ENCODE assay signal across 1 cellular context in genomic region chr6:44156494-44157151, GRCh38.
A peak's percentile ranks its signal among the peaks of the same experiment; 100 is the strongest.
TF ChIP-seq lines count a peak whose summit lies in the region.

No MANE protein-coding gene starts in this region.

TF ChIP-seq in HepG2, 621 proteins besides CTCF, POLR2A, EP300 and RAD21 (continued from another document and continues in another):
- peak; percentile 85 for TF ChIP-seq ZNF574 (CRISPR knock-in tag; IDR thresholded peaks at IDR 0.05)
- TF ChIP-seq HNF4A (CRISPR knock-in tag; IDR thresholded peaks at IDR 0.05), result peak; percentile 98
- TF ChIP-seq TAF1 (CRISPR knock-in tag; IDR thresholded peaks at IDR 0.05), result no peak
- no peak for TF ChIP-seq ZNF775 (CRISPR knock-in tag; IDR thresholded peaks at IDR 0.05; ENCODE audit: borderline replicate concordance)
- no peak for TF ChIP-seq TRIM22 (IDR thresholded peaks at IDR 0.05)
- peak; percentile 93 for TF ChIP-seq FOXA3 (CRISPR knock-in tag; IDR thresholded peaks at IDR 0.05)
- no peak for TF ChIP-seq PAWR (CRISPR knock-in tag; IDR thresholded peaks at IDR 0.05; ENCODE audit: borderline replicate concordance)
- TF ChIP-seq DPF2 (CRISPR knock-in tag; IDR thresholded peaks at IDR 0.05; ENCODE audit: borderline replicate concordance, low read depth), result peak; percentile 96
- peak; percentile 80 for TF ChIP-seq SPEN (CRISPR knock-in tag; IDR thresholded peaks at IDR 0.05; ENCODE audit: low read depth)
- TF ChIP-seq NCOA5 (CRISPR knock-in tag; IDR thresholded peaks at IDR 0.05), result no peak
- peak; percentile 89; the same call in 1 of the 2 replicates for TF ChIP-seq BRCA1 (CRISPR knock-in tag; IDR thresholded peaks at IDR 0.05)
- TF ChIP-seq ZNF431 (CRISPR knock-in tag; IDR thresholded peaks at IDR 0.05; ENCODE audit: borderline replicate concordance, low read depth), result no peak; the same call in 1 of the 2 replicates
- TF ChIP-seq ZNF251 (CRISPR knock-in tag; IDR thresholded peaks at IDR 0.05), result no peak
- TF ChIP-seq ZBTB4 (CRISPR knock-in tag; IDR thresholded peaks at IDR 0.05; ENCODE audit: borderline replicate concordance), result peak; percentile 60; the same call in 1 of the 2 replicates
- peak; percentile 82; the same call in 1 of the 2 replicates for TF ChIP-seq ARID4A (CRISPR knock-in tag; IDR thresholded peaks at IDR 0.05; ENCODE audit: borderline replicate concordance)
- TF ChIP-seq ZFP36 (IDR thresholded peaks at IDR 0.05; ENCODE audit: borderline replicate concordance, low read depth, low read length, partially characterized antibody), result no peak
- TF ChIP-seq ZNF782 (CRISPR knock-in tag; IDR thresholded peaks at IDR 0.05; ENCODE audit: borderline replicate concordance), result peak; percentile 67; the same call in 1 of the 2 replicates
- peak; percentile 62; the same call in 1 of the 2 replicates for TF ChIP-seq EEA1 (CRISPR knock-in tag; IDR thresholded peaks at IDR 0.05; ENCODE audit: borderline replicate concordance)
- TF ChIP-seq SKIL (CRISPR knock-in tag; IDR thresholded peaks at IDR 0.05; ENCODE audit: borderline replicate concordance), result peak; percentile 90; the same call in 1 of the 2 replicates
- no peak for TF ChIP-seq ZNF841 (CRISPR knock-in tag; IDR thresholded peaks at IDR 0.05; ENCODE audit: borderline replicate concordance)
- no peak; the same call in 1 of the 2 replicates for TF ChIP-seq FUBP1 (CRISPR knock-in tag; IDR thresholded peaks at IDR 0.05; ENCODE audit: borderline replicate concordance)
- peak; percentile 84; the same call in 1 of the 2 replicates for TF ChIP-seq RELA (CRISPR knock-in tag; IDR thresholded peaks at IDR 0.05)
- no peak for TF ChIP-seq ZNF138 (CRISPR knock-in tag; IDR thresholded peaks at IDR 0.05; ENCODE audit: low read depth)
- TF ChIP-seq HNRNPH1 (optimal IDR thresholded peaks at IDR 0.05; ENCODE audit: low read depth, low read length), result no peak
- TF ChIP-seq ZNF83 (CRISPR knock-in tag; IDR thresholded peaks at IDR 0.05; ENCODE audit: borderline replicate concordance), result no peak
- peak; percentile 31; the same call in 1 of the 2 replicates for TF ChIP-seq SMAD3 (CRISPR knock-in tag; IDR thresholded peaks at IDR 0.05)
- peak; percentile 89 for TF ChIP-seq GFI1 (CRISPR knock-in tag; IDR thresholded peaks at IDR 0.05; ENCODE audit: borderline replicate concordance)
- TF ChIP-seq ZNF572 (CRISPR knock-in tag; IDR thresholded peaks at IDR 0.05), result peak; percentile 39; the same call in 1 of the 2 replicates
- TF ChIP-seq ZGPAT (CRISPR knock-in tag; IDR thresholded peaks at IDR 0.05), result peak; percentile 91
- TF ChIP-seq NONO (IDR thresholded peaks at IDR 0.05), result no peak
- TF ChIP-seq NONO (CRISPR knock-in tag; conservative IDR thresholded peaks at IDR 0.05), result peak; percentile 96
- TF ChIP-seq ZBTB8A (CRISPR knock-in tag; IDR thresholded peaks at IDR 0.05; ENCODE audit: borderline replicate concordance, low read depth), result no peak
- TF ChIP-seq ZSCAN22 (CRISPR knock-in tag; IDR thresholded peaks at IDR 0.05), result 0 out of 2 replicates have a peak, but pooled peaks have one; percentile 14
- TF ChIP-seq ZNF256 (CRISPR knock-in tag; conservative IDR thresholded peaks at IDR 0.05), result no peak
- no peak for TF ChIP-seq ZNF816 (CRISPR knock-in tag; IDR thresholded peaks at IDR 0.05; ENCODE audit: borderline replicate concordance)
- TF ChIP-seq ZNF441 (CRISPR knock-in tag; IDR thresholded peaks at IDR 0.05; ENCODE audit: borderline replicate concordance), result peak; percentile 64; the same call in 1 of the 2 replicates
- no peak for TF ChIP-seq SATB2 (CRISPR knock-in tag; IDR thresholded peaks at IDR 0.05)
- peak; percentile 95 for TF ChIP-seq ZSCAN5A (CRISPR knock-in tag; IDR thresholded peaks at IDR 0.05; ENCODE audit: borderline replicate concordance)
